In the genomic region with DNA sequence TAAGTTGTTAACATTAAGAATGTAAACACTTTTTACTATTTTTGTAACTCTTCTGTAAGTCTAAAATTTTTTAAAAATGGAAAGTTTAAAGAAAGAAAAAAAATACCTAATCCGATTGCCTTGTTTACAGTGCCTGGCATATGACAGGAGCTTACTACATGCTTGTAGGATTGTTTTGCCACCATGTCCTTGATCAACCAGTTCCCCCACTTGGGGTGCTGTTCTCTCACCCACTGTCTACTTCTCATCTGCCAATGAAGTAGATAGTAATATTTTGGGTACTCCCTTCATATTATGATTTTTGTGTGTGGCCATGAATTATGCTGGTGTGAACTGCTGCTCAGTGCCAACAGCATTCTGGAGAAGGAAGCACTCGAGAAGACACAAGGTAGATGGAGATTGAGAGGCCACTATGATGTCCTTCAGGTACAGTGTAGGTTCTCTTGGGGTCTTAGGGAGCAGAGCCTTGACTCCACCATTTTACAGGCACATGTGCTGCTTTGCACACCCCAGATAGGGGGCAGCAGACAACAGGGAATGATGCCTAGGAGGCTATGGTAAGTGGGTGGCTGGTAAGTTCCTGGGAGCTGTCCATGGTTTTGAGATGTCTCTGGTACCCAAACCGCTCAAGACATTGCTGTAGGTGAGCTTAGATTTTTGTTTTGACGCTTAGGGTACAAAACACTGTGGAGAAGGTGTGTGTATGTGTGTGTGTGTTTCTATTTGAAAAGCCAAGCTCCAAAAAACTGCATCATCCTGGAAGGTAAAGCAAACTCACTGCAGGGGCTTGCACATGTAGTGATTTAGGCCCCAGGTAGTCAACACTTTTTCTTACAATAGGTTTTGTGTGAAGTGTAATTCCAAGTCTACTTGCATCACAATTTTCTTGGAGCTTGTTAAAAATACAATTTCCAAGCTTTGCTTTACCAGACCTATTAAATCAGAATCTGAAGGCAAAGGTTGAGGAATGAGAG, we compare ENCODE assay signal across 9 cellular contexts.
DNase-seq lines count a peak whose midpoint lies in the region; ATAC-seq and TF ChIP-seq lines count a peak whose summit lies in the region.
"Had no signal": no experiment of that assay in that cellular context is flagged by ENCODE, and none has a peak within 500 bp of the region (broad histone marks: within the 10 kb centered on the region; RNA-seq: fewer than 3 reads in every experiment).

No MANE protein-coding gene starts in this region.

- no peak overlapping the region for H3K27ac Mint-ChIP-seq in activated T-cell treated with anti-CD3 and anti-CD28 coated beads, Interleukin-2, amount 50 U/mL, for 72 hours
- H3K27ac Mint-ChIP-seq: activated naive CD8-positive, alpha-beta T cell had no signal

- no peak overlapping the region for H3K4me3 ChIP-seq in LNCaP clone FGC (ENCODE audit: low read depth, low read length)
- no peak overlapping the region for H3K4me3 ChIP-seq in fibroblast of villous mesenchyme (ENCODE audit: low read depth, low read length)

- TF ChIP-seq CTCF in LNCaP clone FGC (IDR thresholded peaks at IDR 0.05; ENCODE audit: control insufficient read depth, extremely low read depth, insufficient read depth): peak; percentile 97
- TF ChIP-seq CTCF in fibroblast of villous mesenchyme (IDR thresholded peaks at IDR 0.05; ENCODE audit: insufficient read depth, low read depth, low read length): no peak

- H3K27me3 Mint-ChIP-seq in activated T-cell treated with anti-CD3 and anti-CD28 coated beads, Interleukin-2, amount 50 U/mL, for 72 hours (ENCODE audit: low read depth): no peaks in the 10 kb centered on the region

- peak; percentile 50 to 57 for DNase-seq in activated T-cell treated with anti-CD3 and anti-CD28 coated beads, Interleukin-2, amount 50 U/mL, for 72 hours
- no peak for DNase-seq in activated T-cell treated with anti-CD3 and anti-CD28 coated beads, Interleukin-2, amount 50 U/mL, for 1 hour
- DNase-seq in LNCaP clone FGC (ENCODE audit: low read depth) (peak; percentile 65), SHP77 treated with DMSO at 0.1 percent for 48 hours (lab: John Stamatoyannopoulos, UW) (peak; percentile 15), fibroblast of villous mesenchyme (ENCODE audit: low read depth) (peak; percentile 1)
- DNase-seq in stimulated activated CD4-positive, alpha-beta T cell treated with anti-CD3 and anti-CD28 coated beads, Interleukin-2, amount 100 ng/mL, for 48 hours: peak; percentile 2 to 13

- H3K4me1 Mint-ChIP-seq in activated T-cell treated with anti-CD3 and anti-CD28 coated beads, Interleukin-2, amount 50 U/mL, for 72 hours (ENCODE audit: low read depth): no peaks in the 10 kb centered on the region

- H3K36me3 Mint-ChIP-seq in activated T-cell treated with anti-CD3 and anti-CD28 coated beads, Interleukin-2, amount 50 U/mL, for 72 hours (ENCODE audit: insufficient read depth in 2 of 2): no peaks in the 10 kb centered on the region
- H3K36me3 Mint-ChIP-seq: activated naive CD8-positive, alpha-beta T cell had no signal

- peaks cover 7 to 9% of the 10 kb centered on the region in 2 donors for H3K9me3 Mint-ChIP-seq in activated T-cell treated with anti-CD3 and anti-CD28 coated beads, Interleukin-2, amount 50 U/mL, for 72 hours

- peak in 1 of 2 donors; percentile 38 for ATAC-seq in activated T-cell treated with anti-CD3 and anti-CD28 coated beads, Interleukin-2, amount 50 U/mL, for 72 hours (replicated peaks in 1 of 2)
- ATAC-seq in HG03457 (IDR thresholded peaks at IDR 0.05; ENCODE audit: unreplicated experiment) (no peak), HG02763 (IDR thresholded peaks at IDR 0.05; ENCODE audit: unreplicated experiment) (no peak)

- H3K4me3 Mint-ChIP-seq in activated T-cell treated with anti-CD3 and anti-CD28 coated beads, Interleukin-2, amount 50 U/mL, for 72 hours: no peak overlapping the region
- H3K4me3 Mint-ChIP-seq: activated naive CD8-positive, alpha-beta T cell had no signal
